Comparison of ENCODE assay signal across 8 cellular contexts in genomic region chr1:92538413-92539061, GRCh38. TPM values are rescaled to one million over a fixed set of nuclear protein-coding genes. Genes with fewer than 3 reads are reported as not detected.
A peak's percentile ranks its signal among the peaks of the same experiment; 100 is the strongest.
DNase-seq lines count a peak whose midpoint lies in the region; ATAC-seq and TF ChIP-seq lines count a peak whose summit lies in the region.

No MANE protein-coding gene starts in this region.

- H3K27me3 Mint-ChIP-seq in activated CD4-positive, alpha-beta memory T cell treated with anti-CD3 and anti-CD28 coated beads for 36 hours: no peaks in the 10 kb centered on the region
- H3K27me3 Mint-ChIP-seq in glutamatergic neuron (ENCODE audit: unreplicated experiment): no peaks in the 10 kb centered on the region

- peaks cover 7% of the 10 kb centered on the region for H3K9me3 Mint-ChIP-seq in activated CD4-positive, alpha-beta memory T cell treated with anti-CD3 and anti-CD28 coated beads for 36 hours
- no peaks in the 10 kb centered on the region for H3K9me3 Mint-ChIP-seq in glutamatergic neuron (ENCODE audit: unreplicated experiment)

- DNase-seq in activated naive CD4-positive, alpha-beta T cell treated with Interleukin-2 at 50 U/mL for 16 hours: peak; percentile 23
- no peak for DNase-seq in activated naive CD4-positive, alpha-beta T cell (lab: John Stamatoyannopoulos, UW)
- peak; percentile 52 for DNase-seq in activated CD4-positive, alpha-beta memory T cell treated with anti-CD3 and anti-CD28 coated beads for 36 hours
- DNase-seq in stimulated activated naive CD8-positive, alpha-beta T cell treated with anti-CD3 and anti-CD28 coated beads, Interleukin-15, Interleukin-2, amounts not matched to agents 100 U/mL and 50 U/mL, for 24 hours: peak; percentile 45
- DNase-seq in posterior vena cava (ENCODE audit: low spot score): no peak
- no peak for DNase-seq in NCI-H82 (lab: John Stamatoyannopoulos, UW)
- DNase-seq in glutamatergic neuron: no peak

- CTCF ChIA-PET in activated CD4-positive, alpha-beta memory T cell treated with anti-CD3 and anti-CD28 coated beads for 36 hours (lab: Charles Lee): interaction anchor here (0.6 to 3.1 kb wide), 15 partner anchors 16 to 294 kb away, joined by 3 to 38 read pairs (median 5); partner anchors contain the start of gene GFI1

- intact Hi-C loops in activated CD4-positive, alpha-beta memory T cell treated with anti-CD3 and anti-CD28 coated beads for 36 hours (cut with micrococcal nuclease): loop anchor here (1.0 to 10.0 kb wide), 8 partner anchors 38 to 984 kb away; no protein-coding TSS in a partner anchor
- intact Hi-C loops in posterior vena cava (cut with DNase I): no loop called here

- POLR2A ChIA-PET in activated CD4-positive, alpha-beta memory T cell treated with anti-CD3 and anti-CD28 coated beads for 36 hours (lab: Charles Lee): interaction anchor here (0.6 to 4.8 kb wide), 17 partner anchors 18 to 228 kb away, joined by 3 to 154 read pairs (median 7); partner anchors contain the start of gene GFI1

- H3K4me3 Mint-ChIP-seq in activated CD4-positive, alpha-beta memory T cell treated with anti-CD3 and anti-CD28 coated beads for 36 hours: peak overlapping the region; percentile 62
- H3K4me3 Mint-ChIP-seq in glutamatergic neuron (ENCODE audit: unreplicated experiment): no peak overlapping the region

- H3K4me1 Mint-ChIP-seq in activated CD4-positive, alpha-beta memory T cell treated with anti-CD3 and anti-CD28 coated beads for 36 hours (ENCODE audit: low read depth): peaks cover 84% of the 10 kb centered on the region
- H3K4me1 Mint-ChIP-seq in glutamatergic neuron (ENCODE audit: low read depth, unreplicated experiment): no peaks in the 10 kb centered on the region

- TF ChIP-seq CTCF in glutamatergic neuron (IDR thresholded peaks at IDR 0.05; ENCODE audit: partially characterized antibody, unreplicated experiment): no peak

- peak overlapping the region; percentile 98 for H3K27ac Mint-ChIP-seq in activated CD4-positive, alpha-beta memory T cell treated with anti-CD3 and anti-CD28 coated beads for 36 hours
- no peak overlapping the region for H3K27ac Mint-ChIP-seq in glutamatergic neuron (ENCODE audit: unreplicated experiment)

- peak; percentile 52 for ATAC-seq in HG02981 (IDR thresholded peaks at IDR 0.05; ENCODE audit: unreplicated experiment)
- ATAC-seq in stimulated activated naive CD8-positive, alpha-beta T cell treated with anti-CD3 and anti-CD28 coated beads, Interleukin-15, Interleukin-2, amounts not matched to agents 100 U/mL and 50 U/mL, for 24 hours: peak; percentile 78

- H3K36me3 Mint-ChIP-seq in activated CD4-positive, alpha-beta memory T cell treated with anti-CD3 and anti-CD28 coated beads for 36 hours: peaks cover 46% of the 10 kb centered on the region
- no peaks in the 10 kb centered on the region for H3K36me3 Mint-ChIP-seq in glutamatergic neuron (ENCODE audit: unreplicated experiment)

RNA-seq across cellular contexts. Expression of gene GFI1, which starts 51.8 kb away (rescaled TPM):
- total RNA-seq in activated CD4-positive, alpha-beta memory T cell treated with anti-CD3 and anti-CD28 coated beads for 36 hours: 10 to 100 TPM; 53.3 to 55.3 TPM
- total RNA-seq in posterior vena cava: 1 to 10 TPM in 1 of 2 donors, under 1 TPM in 1; 0.76 to 1.1 TPM
- not detected for total RNA-seq in glutamatergic neuron (ENCODE audit: unreplicated experiment)

Comparison
In these comparisons a context has a peak if more than half of its experiments do, and no peak if none do; other contexts are left out.
1. DNase-seq: peak in activated naive CD4-positive, alpha-beta T cell treated with Interleukin-2 at 50 U/mL for 16 hours (single experiment), activated CD4-positive, alpha-beta memory T cell treated with anti-CD3 and anti-CD28 coated beads for 36 hours (single experiment) and stimulated activated naive CD8-positive, alpha-beta T cell treated with anti-CD3 and anti-CD28 coated beads, Interleukin-15, Interleukin-2, amounts not matched to agents 100 U/mL and 50 U/mL, for 24 hours (single experiment); none in activated naive CD4-positive, alpha-beta T cell (0 of 4), posterior vena cava (single experiment), NCI-H82 (single experiment) and glutamatergic neuron (single experiment).
2. RNA of gene GFI1, which starts 51.8 kb away (total RNA-seq): 53.3 to 55.3 TPM in activated CD4-positive, alpha-beta memory T cell treated with anti-CD3 and anti-CD28 coated beads for 36 hours; 0.76 to 1.1 TPM in posterior vena cava and not detected in glutamatergic neuron (single experiment); every median in the first group is over 10 times any median in the second.